In the genomic region with DNA sequence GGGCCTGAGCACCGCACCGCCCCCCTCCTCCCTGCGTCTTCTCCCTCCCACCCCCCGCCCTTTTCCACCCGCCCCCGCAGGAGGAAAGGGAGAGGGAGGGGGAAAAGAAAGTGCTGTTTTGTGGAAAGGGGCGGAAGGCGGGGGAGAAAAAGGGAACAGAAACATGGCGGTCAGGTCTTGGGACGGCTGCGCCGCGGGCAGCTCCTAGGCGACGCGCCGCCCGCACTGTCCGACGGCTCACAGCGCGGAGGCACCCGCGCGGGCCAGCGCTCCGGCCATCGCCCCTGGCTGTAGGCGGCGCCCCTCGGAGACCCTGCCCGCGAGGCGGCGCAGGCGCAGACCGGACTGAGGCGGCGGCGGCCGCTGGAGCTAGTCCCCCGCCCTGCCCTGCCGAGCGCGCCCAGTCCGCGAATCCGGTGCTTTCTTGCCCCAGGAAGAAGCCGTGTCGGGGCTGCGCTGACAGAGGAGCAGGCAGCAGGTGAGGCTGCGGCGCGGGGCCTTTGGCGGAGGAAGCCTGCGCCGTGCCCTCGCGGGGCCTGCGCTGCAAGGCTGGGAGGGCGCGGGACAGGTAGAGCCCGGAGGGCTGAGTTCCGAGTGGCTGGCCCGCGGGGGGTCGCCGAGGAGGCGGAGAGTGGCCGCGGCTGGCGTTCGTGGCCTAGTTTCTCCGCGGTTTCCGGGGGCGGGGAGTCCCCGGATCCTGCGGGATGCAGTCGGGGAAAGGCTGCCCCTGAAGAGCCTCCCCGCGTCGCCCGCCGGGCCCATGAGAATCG, we compare ENCODE assay signal across 1 cellular context.
TF ChIP-seq lines count a peak whose summit lies in the region.

TSS of gene DENND4C (plus strand) at position 338 of the 770 bp plus-strand sequence. CDS start 45,482 bp downstream, outside the sequence.

TF ChIP-seq in HEK293, 187 proteins besides CTCF, POLR2A, EP300 and RAD21 (continued from another document):
- no peak for TF ChIP-seq ZNF362 (tag by site-specific recombination; IDR thresholded peaks at IDR 0.05)
- TF ChIP-seq SALL2 (tag by site-specific recombination; IDR thresholded peaks at IDR 0.05; ENCODE audit: borderline replicate concordance) = no peak
- TF ChIP-seq ZSCAN23 (tag by site-specific recombination; IDR thresholded peaks at IDR 0.05) = no peak
- TF ChIP-seq ZNF335 (tag by site-specific recombination; conservative IDR thresholded peaks at IDR 0.05) = peak; percentile 78
- no peak for TF ChIP-seq ZNF555 (tag by site-specific recombination; conservative IDR thresholded peaks at IDR 0.05)
- TF ChIP-seq ZNF174 (tag by site-specific recombination; IDR thresholded peaks at IDR 0.05) = no peak
- TF ChIP-seq ZNF433 (tag by site-specific recombination; IDR thresholded peaks at IDR 0.05; ENCODE audit: low read depth) = no peak
- TF ChIP-seq ZNF544 (tag by site-specific recombination; IDR thresholded peaks at IDR 0.05) = no peak
- TF ChIP-seq ZNF600 (tag by site-specific recombination; IDR thresholded peaks at IDR 0.05) = peak; percentile 80
- no peak for TF ChIP-seq ZNF19 (tag by site-specific recombination; IDR thresholded peaks at IDR 0.05; ENCODE audit: low read depth)
- no peak for TF ChIP-seq TRIM28 (IDR thresholded peaks at IDR 0.05; ENCODE audit: borderline replicate concordance, low read length)
- no peak for TF ChIP-seq ZNF654 (tag by site-specific recombination; IDR thresholded peaks at IDR 0.05; ENCODE audit: low read depth)
- peak; percentile 80; the same call in 1 of the 2 replicates for TF ChIP-seq ZNF2 (tag by site-specific recombination; IDR thresholded peaks at IDR 0.05)
- peak; percentile 68 for TF ChIP-seq SP7 (tag by site-specific recombination; IDR thresholded peaks at IDR 0.05)
- no peak for TF ChIP-seq ZNF214 (tag by site-specific recombination; IDR thresholded peaks at IDR 0.05; ENCODE audit: borderline replicate concordance)
- TF ChIP-seq ZNF76 (tag by site-specific recombination; IDR thresholded peaks at IDR 0.05; ENCODE audit: borderline replicate concordance, low read depth) = 0 out of 2 replicates have a peak, but pooled peaks have one; percentile 26
- no peak for TF ChIP-seq AEBP2 (tag by site-specific recombination; IDR thresholded peaks at IDR 0.05; ENCODE audit: borderline replicate concordance)
- no peak for TF ChIP-seq ZNF114 (tag by site-specific recombination; IDR thresholded peaks at IDR 0.05)
- TF ChIP-seq, protein P1, sequence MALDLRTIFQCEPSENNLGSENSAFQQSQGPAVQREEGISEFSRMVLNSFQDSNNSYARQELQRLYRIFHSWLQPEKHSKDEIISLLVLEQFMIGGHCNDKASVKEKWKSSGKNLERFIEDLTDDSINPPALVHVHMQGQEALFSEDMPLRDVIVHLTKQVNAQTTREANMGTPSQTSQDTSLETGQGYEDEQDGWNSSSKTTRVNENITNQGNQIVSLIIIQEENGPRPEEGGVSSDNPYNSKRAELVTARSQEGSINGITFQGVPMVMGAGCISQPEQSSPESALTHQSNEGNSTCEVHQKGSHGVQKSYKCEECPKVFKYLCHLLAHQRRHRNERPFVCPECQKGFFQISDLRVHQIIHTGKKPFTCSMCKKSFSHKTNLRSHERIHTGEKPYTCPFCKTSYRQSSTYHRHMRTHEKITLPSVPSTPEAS (tag by site-specific recombination; IDR thresholded peaks at IDR 0.05) = no peak
- TF ChIP-seq ZNF266 (tag by site-specific recombination; IDR thresholded peaks at IDR 0.05; ENCODE audit: low read depth) = no peak
- TF ChIP-seq ZNF549 (tag by site-specific recombination; IDR thresholded peaks at IDR 0.05) = no peak
- TF ChIP-seq ZNF747 (tag by site-specific recombination; IDR thresholded peaks at IDR 0.05) = no peak
- TF ChIP-seq, protein P2, sequence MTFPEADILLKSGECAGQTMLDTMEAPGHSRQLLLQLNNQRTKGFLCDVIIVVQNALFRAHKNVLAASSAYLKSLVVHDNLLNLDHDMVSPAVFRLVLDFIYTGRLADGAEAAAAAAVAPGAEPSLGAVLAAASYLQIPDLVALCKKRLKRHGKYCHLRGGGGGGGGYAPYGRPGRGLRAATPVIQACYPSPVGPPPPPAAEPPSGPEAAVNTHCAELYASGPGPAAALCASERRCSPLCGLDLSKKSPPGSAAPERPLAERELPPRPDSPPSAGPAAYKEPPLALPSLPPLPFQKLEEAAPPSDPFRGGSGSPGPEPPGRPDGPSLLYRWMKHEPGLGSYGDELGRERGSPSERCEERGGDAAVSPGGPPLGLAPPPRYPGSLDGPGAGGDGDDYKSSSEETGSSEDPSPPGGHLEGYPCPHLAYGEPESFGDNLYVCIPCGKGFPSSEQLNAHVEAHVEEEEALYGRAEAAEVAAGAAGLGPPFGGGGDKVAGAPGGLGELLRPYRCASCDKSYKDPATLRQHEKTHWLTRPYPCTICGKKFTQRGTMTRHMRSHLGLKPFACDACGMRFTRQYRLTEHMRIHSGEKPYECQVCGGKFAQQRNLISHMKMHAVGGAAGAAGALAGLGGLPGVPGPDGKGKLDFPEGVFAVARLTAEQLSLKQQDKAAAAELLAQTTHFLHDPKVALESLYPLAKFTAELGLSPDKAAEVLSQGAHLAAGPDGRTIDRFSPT (tag by site-specific recombination; IDR thresholded peaks at IDR 0.05) = 0 out of 2 replicates have a peak, but pooled peaks have one; percentile 25
- TF ChIP-seq ZNF621 (tag by site-specific recombination; IDR thresholded peaks at IDR 0.05) = no peak
